In the genomic region with DNA sequence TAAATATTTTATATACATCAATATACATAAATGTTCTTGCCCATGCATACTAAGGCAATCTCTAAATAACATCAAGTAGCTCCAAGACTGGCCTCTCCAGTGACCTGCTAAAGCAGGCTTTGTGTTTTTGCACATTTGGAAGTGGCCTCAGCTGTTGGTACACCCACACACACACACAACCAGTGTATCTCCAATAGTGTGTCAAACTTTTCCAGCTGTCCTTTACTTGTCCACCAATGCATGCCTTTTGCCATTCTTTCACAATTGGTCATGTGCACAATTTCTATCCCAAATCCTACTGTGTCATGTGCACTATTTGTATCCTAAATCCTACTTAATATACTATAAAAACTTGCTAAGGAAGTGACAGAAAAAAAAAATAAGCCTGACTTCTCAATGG, we compare ENCODE assay signal across 1 cellular context.
TF ChIP-seq lines count a peak whose summit lies in the region.

No MANE protein-coding gene starts in this region.

TF ChIP-seq in K562, 482 proteins besides CTCF, POLR2A, EP300 and RAD21 (continued from another document):
- TF ChIP-seq ZNF583 (CRISPR knock-in tag; IDR thresholded peaks at IDR 0.05) = no peak
- no peak for TF ChIP-seq DACH1 (IDR thresholded peaks at IDR 0.05; ENCODE audit: partially characterized antibody)
- TF ChIP-seq SLC30A9 (CRISPR knock-in tag; IDR thresholded peaks at IDR 0.05) = no peak
- TF ChIP-seq HDAC3 (IDR thresholded peaks at IDR 0.05; ENCODE audit: borderline replicate concordance, partially characterized antibody) = no peak
